ENCODE assay signal across 1 cellular context in genomic region chr20:62137092-62137384, GRCh38.
TF ChIP-seq lines count a peak whose summit lies in the region.

No MANE protein-coding gene starts in this region.

TF ChIP-seq in HepG2, 621 proteins besides CTCF, POLR2A, EP300 and RAD21:
- no peak for TF ChIP-seq ZBTB7A (CRISPR knock-in tag; IDR thresholded peaks at IDR 0.05)
- no peak for TF ChIP-seq ZNF281 (CRISPR knock-in tag; IDR thresholded peaks at IDR 0.05; ENCODE audit: borderline replicate concordance)
- no peak for TF ChIP-seq NR2C2 (CRISPR knock-in tag; IDR thresholded peaks at IDR 0.05; ENCODE audit: borderline replicate concordance)
- TF ChIP-seq ZBTB25 (CRISPR knock-in tag; IDR thresholded peaks at IDR 0.05): 0 out of 2 replicates have a peak, but pooled peaks have one; percentile 6
- 0 out of 2 replicates have a peak, but pooled peaks have one; percentile 30 for TF ChIP-seq THAP7 (CRISPR knock-in tag; IDR thresholded peaks at IDR 0.05)
- peak; percentile 38; the same call in 1 of the 2 replicates for TF ChIP-seq ZSCAN31 (CRISPR knock-in tag; IDR thresholded peaks at IDR 0.05; ENCODE audit: low read depth)
- 0 out of 2 replicates have a peak, but pooled peaks have one; percentile 27 for TF ChIP-seq POLR2AphosphoS2 (IDR thresholded peaks at IDR 0.05; ENCODE audit: low read depth, low read length)
- TF ChIP-seq PHF5A (CRISPR knock-in tag; IDR thresholded peaks at IDR 0.05; ENCODE audit: low read depth, unreplicated experiment): no peak
- 0 out of 2 replicates have a peak, but pooled peaks have one; percentile 28 for TF ChIP-seq ZNF430 (CRISPR knock-in tag; IDR thresholded peaks at IDR 0.05)
